In the genomic region with DNA sequence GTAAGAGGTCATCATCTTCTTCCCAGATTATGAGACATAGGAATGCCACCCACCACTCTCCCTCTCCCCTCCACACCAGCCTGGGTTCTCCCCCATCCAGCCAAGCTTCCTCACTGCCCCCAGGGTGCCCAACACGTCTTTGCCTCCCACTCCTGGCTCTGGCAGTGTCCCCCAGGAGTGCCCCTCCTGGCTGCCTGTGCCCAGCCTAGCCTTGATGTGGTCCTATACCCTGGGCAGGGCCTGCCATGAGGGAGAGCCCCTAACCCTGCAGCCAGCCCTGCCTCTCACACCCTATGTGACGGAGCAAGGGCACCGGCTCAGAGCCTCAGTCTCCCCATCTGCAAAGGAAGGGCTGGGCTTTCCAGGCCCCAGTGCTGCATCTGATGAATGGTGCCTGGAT, we compare ENCODE assay signal across 3 cellular contexts. TPM values are rescaled to one million over a fixed set of nuclear protein-coding genes. Genes with fewer than 3 reads are reported as not detected.
"Had no signal": no experiment of that assay in that cellular context is flagged by ENCODE, and none has a peak within 500 bp of the region (broad histone marks: within the 10 kb centered on the region; RNA-seq: fewer than 3 reads in every experiment).

No MANE protein-coding gene starts in this region.

RNA-seq across cellular contexts. Expression of gene KCNJ12, which starts 33.8 kb away (rescaled TPM):
- total RNA-seq: HepG2, HFFc6 had no signal
- polyA plus RNA-seq: HepG2, IgD-negative memory B cell had no signal
